ENCODE assay signal across 17 cellular contexts in the genomic region with DNA sequence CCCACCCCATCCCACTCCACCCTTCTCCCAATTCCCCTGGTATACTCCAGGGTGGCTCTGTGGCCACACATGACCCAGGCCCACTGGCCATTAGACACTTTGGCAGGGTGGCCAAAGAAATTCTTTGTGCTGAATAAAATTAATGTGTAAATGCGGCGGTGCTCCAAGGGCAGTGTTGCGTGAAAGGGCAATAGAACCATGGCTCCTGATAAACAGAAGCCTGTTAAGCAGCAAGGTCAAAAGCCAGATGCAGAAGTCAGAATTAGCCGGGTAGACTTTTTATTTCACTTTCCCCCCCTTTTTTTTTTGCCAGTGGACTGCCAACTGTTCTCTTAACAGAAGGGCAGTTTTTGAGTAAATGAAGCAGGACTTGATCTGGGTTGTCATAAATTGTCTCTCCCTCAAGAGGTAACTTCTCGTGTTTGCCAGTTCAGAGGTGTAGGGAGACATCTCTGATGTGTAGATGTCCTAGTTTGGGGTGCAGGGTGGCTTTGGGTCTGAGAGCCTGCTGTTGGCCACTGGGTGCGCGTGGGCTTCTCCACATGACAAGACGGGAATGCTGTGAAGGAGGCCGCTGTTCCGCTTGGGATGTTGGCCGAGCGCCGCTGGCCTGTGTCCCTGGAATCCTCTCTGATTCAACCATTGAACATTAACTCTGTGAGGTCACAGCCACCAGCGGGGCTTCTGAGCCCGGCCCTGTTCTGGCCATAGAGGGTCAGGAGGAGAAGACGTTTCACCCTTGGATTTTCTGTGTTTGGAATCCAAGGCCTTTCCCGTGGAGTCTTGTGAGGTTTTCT.
DNase-seq lines count a peak whose midpoint lies in the region; ATAC-seq and TF ChIP-seq lines count a peak whose summit lies in the region.
"Had no signal": no experiment of that assay in that cellular context is flagged by ENCODE, and none has a peak within 500 bp of the region (broad histone marks: within the 10 kb centered on the region; RNA-seq: fewer than 3 reads in every experiment).

No MANE protein-coding gene starts in this region.

- POLR2A ChIA-PET in OCI-LY7 (lab: Charles Lee), result interaction anchor here (0.6 kb wide), 1 partner anchor 1322 kb away, joined by 3 read pairs; no protein-coding TSS in a partner anchor

- H3K9me3 Mint-ChIP-seq in neural progenitor cell, result peaks cover 8% of the 10 kb centered on the region
- peaks cover 17% of the 10 kb centered on the region for H3K9me3 Mint-ChIP-seq in chondrocyte (ENCODE audit: low read depth)

- peaks cover 9% of the 10 kb centered on the region for H3K4me1 Mint-ChIP-seq in neural progenitor cell
- peaks cover 6% of the 10 kb centered on the region for H3K4me1 Mint-ChIP-seq in chondrocyte (ENCODE audit: low read depth)

- peak overlapping the region; percentile 86 for H3K27ac Mint-ChIP-seq in neural progenitor cell
- H3K27ac Mint-ChIP-seq in chondrocyte (ENCODE audit: unreplicated experiment), result no peak overlapping the region

- peaks cover 14% of the 10 kb centered on the region for H4K20me1 ChIP-seq in neural progenitor cell (ENCODE audit: low read depth)
- no peaks in the 10 kb centered on the region for H4K20me1 ChIP-seq in OCI-LY7 (ENCODE audit: insufficient read depth, low read length)

- H3K79me2 ChIP-seq in neural progenitor cell (ENCODE audit: low read depth) (peaks cover 3% of the 10 kb centered on the region), OCI-LY7 (ENCODE audit: insufficient read depth, low read depth, low read length) (no peaks in the 10 kb centered on the region)

- peak in 1 of 2 donors; percentile 41 for TF ChIP-seq EP300 in tibial nerve (IDR thresholded peaks at IDR 0.05)

- 64 to 83% (median 73%) methylated on average over 17 of the region's 17 CpGs for WGBS in heart left ventricle, 4 donors
- 47 to 72% methylated on average over 15 to 17 of the region's 17 CpGs for WGBS in tibial nerve, 2 donors

- no peak overlapping the region for H2AFZ ChIP-seq in neural progenitor cell (replicated peaks)
- H2AFZ ChIP-seq in OCI-LY7 (ENCODE audit: low read length), result no peak overlapping the region

- CTCF ChIA-PET in OCI-LY7 (lab: Charles Lee; ENCODE audit: unreplicated experiment), result no interaction called here

- DNase-seq in anterior cingulate cortex (lab: John Stamatoyannopoulos, UW), result peak in 56 of 58 donors; percentile 1 to 83 (median 50)
- peak; percentile 44 to 72 (median 66) for DNase-seq in heart left ventricle
- no peak for DNase-seq in neural progenitor cell (ENCODE audit: low spot score)
- DNase-seq in tibial nerve (ENCODE audit: low spot score in 2 of 2), result peak; percentile 18 to 25
- DNase-seq in OCI-LY7 (ENCODE audit: low spot score), result no peak
- no peak for DNase-seq in chondrocyte (ENCODE audit: low spot score)
- DNase-seq: activated naive CD4-positive, alpha-beta T cell; colonic mucosa; esophagus squamous epithelium; islet precursor cell; KG1; NCI-H1694; NCI-H526 treated with DMSO at 0.1 percent for 48 hours; stimulated activated CD4-positive, alpha-beta T cell treated with anti-CD3 and anti-CD28 coated beads, Interleukin-4, amount 100 ng/mL, for 24 hours; stomach; T1000 had no signal

- ATAC-seq in heart left ventricle, result peak; percentile 32 to 92 (median 88)
- no peak for ATAC-seq in HG03135 (IDR thresholded peaks at IDR 0.05; ENCODE audit: unreplicated experiment)

- peaks cover 13% of the 10 kb centered on the region for H3K36me3 Mint-ChIP-seq in neural progenitor cell
- H3K36me3 Mint-ChIP-seq in chondrocyte (ENCODE audit: low read depth), result peaks cover under 1% of the 10 kb centered on the region

- TF ChIP-seq CTCF in heart left ventricle (IDR thresholded peaks at IDR 0.05), result no peak
- no peak for TF ChIP-seq CTCF in neural progenitor cell (IDR thresholded peaks at IDR 0.05)
- no peak for TF ChIP-seq CTCF in tibial nerve (IDR thresholded peaks at IDR 0.05)
- TF ChIP-seq CTCF in OCI-LY7 (conservative IDR thresholded peaks at IDR 0.05; ENCODE audit: low read length), result no peak
- TF ChIP-seq CTCF in chondrocyte (IDR thresholded peaks at IDR 0.05), result no peak

- no peak for TF ChIP-seq POLR2A in heart left ventricle (IDR thresholded peaks at IDR 0.05)
- no peak for TF ChIP-seq POLR2A in tibial nerve (IDR thresholded peaks at IDR 0.05)

- H3K4me1 ChIP-seq in heart left ventricle (peaks cover 0 to 12% (median 0%) of the 10 kb centered on the region in 12 donors), neural progenitor cell (no peaks in the 10 kb centered on the region), tibial nerve (no peaks in the 10 kb centered on the region), OCI-LY7 (ENCODE audit: insufficient read depth, low read length, poor library complexity, severe bottlenecking) (peaks cover 4% of the 10 kb centered on the region)
- H3K4me1 ChIP-seq: colonic mucosa, esophagus squamous epithelium, stomach had no signal

- intact Hi-C loops in heart left ventricle (cut with DNase I), result no loop called here
- intact Hi-C loops in OCI-LY7 (cut with micrococcal nuclease; ENCODE audit: unreplicated experiment), result no loop called here

- no peaks in the 10 kb centered on the region for H3F3A ChIP-seq in neural progenitor cell (ENCODE audit: low read depth)

- peaks cover 0 to 5% (median 0%) of the 10 kb centered on the region in 9 donors for H3K27me3 ChIP-seq in heart left ventricle
- no peaks in the 10 kb centered on the region for H3K27me3 ChIP-seq in neural progenitor cell
- no peaks in the 10 kb centered on the region for H3K27me3 ChIP-seq in tibial nerve
- H3K27me3 ChIP-seq: colonic mucosa, esophagus squamous epithelium, stomach had no signal

- H3K4me3 Mint-ChIP-seq in neural progenitor cell (no peak overlapping the region), chondrocyte (ENCODE audit: unreplicated experiment) (no peak overlapping the region)

- BruUV-seq in OCI-LY7 (replicated peaks; lab: Mats Ljungman, UMichigan), result no TSS peak

- peaks cover 3% of the 10 kb centered on the region for H3K27me3 Mint-ChIP-seq in neural progenitor cell (ENCODE audit: insufficient read depth, low read depth)
- H3K27me3 Mint-ChIP-seq in chondrocyte (ENCODE audit: low read depth), result no peaks in the 10 kb centered on the region

- H3K9me2 ChIP-seq in OCI-LY7 (ENCODE audit: insufficient read depth, low read length), result no peaks in the 10 kb centered on the region

- H3K4me3 ChIP-seq in heart left ventricle (peak overlapping the region in 1 of 12 donors; percentile 16), neural progenitor cell (no peak overlapping the region), tibial nerve (no peak overlapping the region), OCI-LY7 (ENCODE audit: low read depth, low read length, poor library complexity, severe bottlenecking) (no peak overlapping the region)
- H3K4me3 ChIP-seq: colonic mucosa, esophagus squamous epithelium, stomach had no signal

- H3K27ac ChIP-seq in heart left ventricle (peak overlapping the region in 6 of 12 donors; percentile 9 to 67 (median 26)), neural progenitor cell (no peak overlapping the region), tibial nerve (peak overlapping the region in 3 of 4 donors; percentile 7 to 79 (median 75)), OCI-LY7 (ENCODE audit: low read depth, low read length, poor library complexity, severe bottlenecking) (no peak overlapping the region)
- H3K27ac ChIP-seq: colonic mucosa had no signal

- H3K4me2 ChIP-seq in neural progenitor cell (no peak overlapping the region), OCI-LY7 (ENCODE audit: low read length) (no peak overlapping the region)

- no peaks in the 10 kb centered on the region for H3K9me3 ChIP-seq in heart left ventricle
- no peaks in the 10 kb centered on the region for H3K9me3 ChIP-seq in neural progenitor cell (ENCODE audit: low read depth)
- H3K9me3 ChIP-seq in tibial nerve, result no peaks in the 10 kb centered on the region
- no peaks in the 10 kb centered on the region for H3K9me3 ChIP-seq in OCI-LY7 (ENCODE audit: low read length)
- H3K9me3 ChIP-seq: colonic mucosa, esophagus squamous epithelium, stomach had no signal

- H3K36me3 ChIP-seq in heart left ventricle (no peaks in the 10 kb centered on the region), neural progenitor cell (no peaks in the 10 kb centered on the region), tibial nerve (no peaks in the 10 kb centered on the region), OCI-LY7 (ENCODE audit: insufficient read depth, low read length) (no peaks in the 10 kb centered on the region)
- H3K36me3 ChIP-seq: colonic mucosa, esophagus squamous epithelium, stomach had no signal

- no peak overlapping the region for H3K9ac ChIP-seq in neural progenitor cell

Comparison
In these comparisons a context has a peak if more than half of its experiments do, and no peak if none do; other contexts are left out.
1. DNase-seq: peak in anterior cingulate cortex (56 of 58), heart left ventricle (5 of 5) and tibial nerve (2 of 2); none in neural progenitor cell (single experiment), OCI-LY7 (single experiment) and chondrocyte (single experiment).
2. H3K27ac ChIP-seq: peak in tibial nerve (3 of 4); none in neural progenitor cell (single experiment) and OCI-LY7 (single experiment).